9 cellular contexts compared by ENCODE assay signal in genomic region chr6:42403831-42404230, GRCh38. TPM values are rescaled to one million over a fixed set of nuclear protein-coding genes. Genes with fewer than 3 reads are reported as not detected.
DNase-seq lines count a peak whose midpoint lies in the region; ATAC-seq and TF ChIP-seq lines count a peak whose summit lies in the region.
"Had no signal": no experiment of that assay in that cellular context is flagged by ENCODE, and none has a peak within 500 bp of the region (broad histone marks: within the 10 kb centered on the region; RNA-seq: fewer than 3 reads in every experiment).

No MANE protein-coding gene starts in this region.

- in situ Hi-C loops in HAP-1 (cut with MboI; ENCODE audit: low sequenced_read_pairs), result no loop called here

- no peak for TF ChIP-seq CTCF in AG10803 (conservative IDR thresholded peaks at IDR 0.05; ENCODE audit: low read length)

- H3K9me3 ChIP-seq in HUES64 (ENCODE audit: insufficient read depth, low read depth, low read length) (no peaks in the 10 kb centered on the region), duodenal mucosa (ENCODE audit: control insufficient read depth in 1 of 2, low read length in 2 of 2) (no peaks in the 10 kb centered on the region), muscle layer of duodenum (ENCODE audit: control insufficient read depth in 1 of 2, low read length in 2 of 2) (no peaks in the 10 kb centered on the region), HAP-1 (no peaks in the 10 kb centered on the region)
- H3K9me3 ChIP-seq: prostate gland had no signal

- H3K9ac ChIP-seq in HUES64 (ENCODE audit: low read depth, low read length) (no peak overlapping the region), duodenal mucosa (ENCODE audit: low read depth in 1 of 2, low read length in 2 of 2) (peak overlapping the region in 1 of 2 donors; percentile 2)

- DNase-seq in AG10803 (ENCODE audit: low read depth) (peak; percentile 15), occipital lobe (lab: John Stamatoyannopoulos, UW) (no peak), HAP-1 (ENCODE audit: low spot score in 2 of 2) (no peak), NCI-H1694 (lab: John Stamatoyannopoulos, UW) (no peak)

- H3K27me3 ChIP-seq in HUES64 (ENCODE audit: insufficient read depth, low read length) (no peaks in the 10 kb centered on the region), duodenal mucosa (ENCODE audit: control insufficient read depth in 1 of 2, insufficient read depth in 2 of 2, low read length in 2 of 2) (no peaks in the 10 kb centered on the region), muscle layer of duodenum (ENCODE audit: low read depth, low read length) (no peaks in the 10 kb centered on the region), HAP-1 (ENCODE audit: low read depth) (no peaks in the 10 kb centered on the region)

- ATAC-seq in GM18868 (IDR thresholded peaks at IDR 0.05; ENCODE audit: unreplicated experiment), result no peak

- H3K4me1 ChIP-seq in HUES64 (ENCODE audit: insufficient read depth, low read length) (peaks cover 47% of the 10 kb centered on the region), duodenal mucosa (ENCODE audit: control insufficient read depth in 1 of 2, insufficient read depth in 2 of 2, low read length in 2 of 2) (peaks cover 37 to 55% of the 10 kb centered on the region in 2 donors), muscle layer of duodenum (ENCODE audit: control insufficient read depth in 1 of 2, insufficient read depth in 2 of 2, low read length in 2 of 2) (peaks cover 4 to 15% of the 10 kb centered on the region in 2 donors), HAP-1 (peaks cover 37% of the 10 kb centered on the region)
- H3K4me1 ChIP-seq: prostate gland had no signal

- peak overlapping the region; percentile 40; the same call in 1 of the 2 replicates for H3K27ac ChIP-seq in HUES64 (ENCODE audit: low read depth, low read length)
- H3K27ac ChIP-seq in duodenal mucosa (ENCODE audit: low read depth, low read length), result peak overlapping the region; percentile 20
- H3K27ac ChIP-seq in muscle layer of duodenum (ENCODE audit: low read length), result peak overlapping the region; percentile 81
- H3K27ac ChIP-seq: prostate gland had no signal

- WGBS in HUES64, result 90% methylated on average over 5 of the region's 5 CpGs

- H3K36me3 ChIP-seq in HUES64 (ENCODE audit: insufficient read depth, low read length), result no peaks in the 10 kb centered on the region
- no peaks in the 10 kb centered on the region for H3K36me3 ChIP-seq in duodenal mucosa (ENCODE audit: control insufficient read depth in 1 of 2, insufficient read depth in 2 of 2, low read length in 2 of 2)
- no peaks in the 10 kb centered on the region for H3K36me3 ChIP-seq in muscle layer of duodenum (ENCODE audit: control insufficient read depth in 1 of 2, insufficient read depth in 2 of 2, low read length in 2 of 2)
- no peaks in the 10 kb centered on the region for H3K36me3 ChIP-seq in HAP-1 (replicated peaks)
- H3K36me3 ChIP-seq: prostate gland had no signal

- no peak overlapping the region for H3K4me3 ChIP-seq in AG10803 (ENCODE audit: low read length)
- H3K4me3 ChIP-seq in HUES64 (ENCODE audit: low read length), result no peak overlapping the region
- peak overlapping the region; percentile 56 to 60 for H3K4me3 ChIP-seq in duodenal mucosa (ENCODE audit: low read depth in 1 of 2, low read length in 2 of 2)
- H3K4me3 ChIP-seq in muscle layer of duodenum (ENCODE audit: low read depth in 1 of 2, low read length in 2 of 2), result no peak overlapping the region
- H3K4me3 ChIP-seq in HAP-1, result no peak overlapping the region
- H3K4me3 ChIP-seq: prostate gland had no signal

RNA-seq across cellular contexts. Expression of gene TRERF1, which starts 47.9 kb away (rescaled TPM):
- 11.4 TPM for polyA plus RNA-seq in HUES64 (2013, experiment 1 of 2)
- polyA plus RNA-seq in HUES64 (2013, experiment 2 of 2), result 11.8 TPM
- 3.7 TPM for total RNA-seq in occipital lobe

Comparison
In these comparisons a context has a peak if more than half of its experiments do, and no peak if none do; other contexts are left out.
1. H3K4me3 ChIP-seq: peak in duodenal mucosa (2 of 2); none in AG10803 (single experiment), HUES64 (single experiment), muscle layer of duodenum (0 of 2) and HAP-1 (single experiment).
2. H3K27ac ChIP-seq: peak in every context shown above with its lines; median percentile 81 in muscle layer of duodenum; 40 in HUES64; 20 in duodenal mucosa.